Comparison of ENCODE assay signal across 11 cellular contexts in genomic region chr6:162973975-162974374, GRCh38.
"Had no signal": no experiment of that assay in that cellular context is flagged by ENCODE, and none has a peak within 500 bp of the region (broad histone marks: within the 10 kb centered on the region; RNA-seq: fewer than 3 reads in every experiment).

No MANE protein-coding gene starts in this region.

- ATAC-seq: activated CD4-positive, alpha-beta T cell treated with anti-CD3 and anti-CD28 coated beads for 36 hours; activated CD8-positive, alpha-beta T cell treated with anti-CD3 and anti-CD28 coated beads, Interleukin-2, amount 10 ng/mL, durations not matched to agents 7 days and 5 days; esophagus mucosa; heart left ventricle; stimulated activated effector memory CD8-positive, alpha-beta T cell treated with anti-CD3 and anti-CD28 coated beads, Interleukin-12 subunit alpha, Interleukin-12 subunit beta, amount 100 ng/mL, for 72 hours had no signal

- H3K27me3 Mint-ChIP-seq: activated CD4-positive, alpha-beta T cell treated with anti-CD3 and anti-CD28 coated beads for 36 hours; activated naive CD8-positive, alpha-beta T cell treated with anti-CD3 and anti-CD28 coated beads, Interleukin-2, amount 10 ng/mL, durations not matched to agents 7 days and 5 days had no signal

- H3K36me3 Mint-ChIP-seq: activated naive CD8-positive, alpha-beta T cell treated with anti-CD3 and anti-CD28 coated beads, Interleukin-2, amount 10 ng/mL, durations not matched to agents 7 days and 5 days; stimulated activated effector memory CD8-positive, alpha-beta T cell treated with anti-CD3 and anti-CD28 coated beads, Interleukin-12 subunit alpha, Interleukin-12 subunit beta, amount 100 ng/mL, for 72 hours had no signal

- H3K4me3 Mint-ChIP-seq: activated CD4-positive, alpha-beta T cell treated with anti-CD3 and anti-CD28 coated beads for 36 hours; activated CD8-positive, alpha-beta T cell treated with anti-CD3 and anti-CD28 coated beads, Interleukin-2, amount 10 ng/mL, durations not matched to agents 7 days and 5 days; activated naive CD8-positive, alpha-beta T cell treated with anti-CD3 and anti-CD28 coated beads, Interleukin-2, amount 10 ng/mL, durations not matched to agents 7 days and 5 days; stimulated activated effector memory CD8-positive, alpha-beta T cell treated with anti-CD3 and anti-CD28 coated beads, Interleukin-12 subunit alpha, Interleukin-12 subunit beta, amount 100 ng/mL, for 72 hours had no signal

- H3K27me3 ChIP-seq: heart left ventricle, neutrophil, right atrium auricular region, tibial artery had no signal

- H3K4me3 ChIP-seq: heart left ventricle, right atrium auricular region, tibial artery had no signal

- H3K27ac ChIP-seq: heart left ventricle, neutrophil, right atrium auricular region, tibial artery, VCaP had no signal

- DNase-seq: activated CD4-positive, alpha-beta T cell treated with anti-CD3 and anti-CD28 coated beads for 36 hours; activated CD8-positive, alpha-beta memory T cell treated with anti-CD3 and anti-CD28 coated beads, Interleukin-2, amount 50 U/mL, for 48 hours; activated CD8-positive, alpha-beta T cell treated with anti-CD3 and anti-CD28 coated beads, Interleukin-2, amount 10 ng/mL, durations not matched to agents 7 days and 5 days; activated naive CD8-positive, alpha-beta T cell treated with anti-CD3 and anti-CD28 coated beads, Interleukin-2, amount 10 ng/mL, durations not matched to agents 7 days and 5 days; heart left ventricle; tibial artery had no signal

- H3K27ac Mint-ChIP-seq: activated CD4-positive, alpha-beta T cell treated with anti-CD3 and anti-CD28 coated beads for 36 hours; activated CD8-positive, alpha-beta T cell treated with anti-CD3 and anti-CD28 coated beads, Interleukin-2, amount 10 ng/mL, durations not matched to agents 7 days and 5 days; activated naive CD8-positive, alpha-beta T cell treated with anti-CD3 and anti-CD28 coated beads, Interleukin-2, amount 10 ng/mL, durations not matched to agents 7 days and 5 days; stimulated activated effector memory CD8-positive, alpha-beta T cell treated with anti-CD3 and anti-CD28 coated beads, Interleukin-12 subunit alpha, Interleukin-12 subunit beta, amount 100 ng/mL, for 72 hours had no signal

- H3K4me1 Mint-ChIP-seq: activated CD4-positive, alpha-beta T cell treated with anti-CD3 and anti-CD28 coated beads for 36 hours; activated naive CD8-positive, alpha-beta T cell treated with anti-CD3 and anti-CD28 coated beads, Interleukin-2, amount 10 ng/mL, durations not matched to agents 7 days and 5 days; stimulated activated effector memory CD8-positive, alpha-beta T cell treated with anti-CD3 and anti-CD28 coated beads, Interleukin-12 subunit alpha, Interleukin-12 subunit beta, amount 100 ng/mL, for 72 hours had no signal

- H3K36me3 ChIP-seq: heart left ventricle, neutrophil, right atrium auricular region, tibial artery had no signal

- H3K9me3 ChIP-seq: heart left ventricle, neutrophil, right atrium auricular region, tibial artery had no signal

- H3K4me1 ChIP-seq: right atrium auricular region, tibial artery had no signal
